9 cellular contexts compared by ENCODE assay signal in the genomic region with DNA sequence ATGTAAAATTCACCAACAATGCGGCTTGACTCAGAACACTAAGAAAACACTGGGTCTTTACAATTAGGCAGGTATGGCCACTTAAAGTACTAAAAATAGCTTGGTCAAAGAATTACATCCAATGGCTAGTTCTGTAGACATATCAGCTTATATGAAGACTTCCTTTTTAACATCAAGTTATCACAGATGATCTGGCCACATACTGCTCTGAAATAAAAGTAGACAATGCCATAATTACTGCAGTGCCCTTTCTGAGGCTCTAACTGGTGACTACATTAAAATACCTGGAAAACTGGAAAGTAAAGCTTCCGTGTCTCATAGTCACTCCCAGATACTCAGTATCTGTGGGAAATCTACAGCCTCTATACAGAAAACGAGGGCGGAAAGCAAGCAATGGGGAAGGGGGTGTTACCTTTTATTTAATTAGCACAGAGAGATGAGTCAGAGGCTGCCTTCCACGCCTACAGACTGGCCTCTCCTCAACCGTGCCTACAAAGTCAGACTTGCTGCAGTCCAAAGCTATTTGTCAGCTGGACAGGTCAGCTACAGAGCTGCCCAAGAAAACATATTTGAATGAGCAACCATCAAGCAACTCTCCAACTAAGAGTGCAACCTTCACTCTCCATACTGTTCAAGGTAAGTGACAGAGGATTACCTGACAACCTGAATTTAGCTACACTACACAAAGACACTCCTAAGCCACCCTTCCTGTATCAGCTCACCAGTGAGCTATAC. TPM values are rescaled to one million over a fixed set of nuclear protein-coding genes. Genes with fewer than 3 reads are reported as not detected.
DNase-seq lines count a peak whose midpoint lies in the region; ATAC-seq, FAIRE-seq and TF ChIP-seq lines count a peak whose summit lies in the region.
"Had no signal": no experiment of that assay in that cellular context is flagged by ENCODE, and none has a peak within 500 bp of the region (broad histone marks: within the 10 kb centered on the region; RNA-seq: fewer than 3 reads in every experiment).

No MANE protein-coding gene starts in this region.

- H3K4me3 ChIP-seq in A549 (no peak overlapping the region), OCI-LY1 (ENCODE audit: low read depth, low read length, poor library complexity, severe bottlenecking) (peak overlapping the region; percentile 0), retinal pigment epithelial cell (ENCODE audit: low read length) (peak overlapping the region; percentile 12), kidney (ENCODE audit: low read length in 2 of 2) (no peak overlapping the region)
- H3K4me3 ChIP-seq: ovary had no signal

- intact Hi-C loops in head of caudate nucleus (cut with DNase I): no loop called here
- intact Hi-C loops in kidney (cut with DNase I): no loop called here

- peaks cover 73% of the 10 kb centered on the region for H3K4me1 Mint-ChIP-seq in activated naive CD4-positive, alpha-beta T cell treated with anti-CD3 and anti-CD28 coated beads, Interleukin-2, amount 10 ng/mL, durations not matched to agents 7 days and 5 days

- TF ChIP-seq POLR2A in A549 (IDR thresholded peaks at IDR 0.05; ENCODE audit: low read length): no peak

- H3K9me3 ChIP-seq in A549 (peaks cover 16% of the 10 kb centered on the region; the same call in 2 of the 3 replicates), OCI-LY1 (ENCODE audit: low read length) (peaks cover 15% of the 10 kb centered on the region), kidney (ENCODE audit: control insufficient read depth in 1 of 2, low read length in 2 of 2) (peaks cover 0 to 5% of the 10 kb centered on the region in 2 donors)
- H3K9me3 ChIP-seq: ovary had no signal

- ATAC-seq in A549 (peak; percentile 93 to 96), GM18870 (IDR thresholded peaks at IDR 0.05; ENCODE audit: unreplicated experiment) (peak; percentile 81), HG03139 (IDR thresholded peaks at IDR 0.05; ENCODE audit: unreplicated experiment) (peak; percentile 76)

- POLR2A ChIA-PET in A549 (lab: Yijun Ruan, JAX): interaction anchor here (0.9 to 2.3 kb wide), 3 partner anchors 9 to 121 kb away, joined by 3 to 22 read pairs (median 5); a partner anchor contains a TSS

- WGBS in A549 (ENCODE audit: missing lambda C conversion rate): 25% methylated on average over 6 of the region's 6 CpGs

- peaks cover 63% of the 10 kb centered on the region for H3K36me3 Mint-ChIP-seq in activated naive CD4-positive, alpha-beta T cell treated with anti-CD3 and anti-CD28 coated beads, Interleukin-2, amount 10 ng/mL, durations not matched to agents 7 days and 5 days

- TF ChIP-seq CTCF in A549 (IDR thresholded peaks at IDR 0.05) (no peak), OCI-LY1 (IDR thresholded peaks at IDR 0.05; ENCODE audit: low read length) (no peak), retinal pigment epithelial cell (conservative IDR thresholded peaks at IDR 0.05; ENCODE audit: low read depth, low read length) (no peak), kidney (IDR thresholded peaks at IDR 0.05; ENCODE audit: borderline replicate concordance, extremely low read depth, insufficient read depth) (no peak)

- H3K9me2 ChIP-seq in OCI-LY1 (ENCODE audit: low read depth, low read length): no peaks in the 10 kb centered on the region

- TF ChIP-seq EP300 in A549 (IDR thresholded peaks at IDR 0.05): no peak

- no peak overlapping the region for H2AFZ ChIP-seq in OCI-LY1 (ENCODE audit: low read length)

- H3K27ac ChIP-seq in A549 (peak overlapping the region; percentile 14 to 60; a peak in 3 of 6 replicates), OCI-LY1 (ENCODE audit: low read depth, low read length, poor library complexity, severe bottlenecking) (peak overlapping the region; percentile 53), kidney (ENCODE audit: low read depth in 2 of 2, low read length in 2 of 2) (no peak overlapping the region)

- FAIRE-seq in A549 (lab: Jason Lieb, UNC) (no peak), kidney (lab: Jason Lieb, UNC) (no peak)

- H3K4me3 Mint-ChIP-seq in activated naive CD4-positive, alpha-beta T cell treated with anti-CD3 and anti-CD28 coated beads, Interleukin-2, amount 10 ng/mL, durations not matched to agents 7 days and 5 days: peak overlapping the region; percentile 15

- H4K20me1 ChIP-seq in OCI-LY1 (ENCODE audit: insufficient read depth, low read length): no peaks in the 10 kb centered on the region

- CTCF ChIA-PET in A549 (lab: Yijun Ruan, JAX): interaction anchor here (0.7 to 2.4 kb wide), 5 partner anchors 60 to 572 kb away, joined by 3 to 11 read pairs (median 3); no protein-coding TSS in a partner anchor
- CTCF ChIA-PET in activated naive CD4-positive, alpha-beta T cell treated with anti-CD3 and anti-CD28 coated beads, Interleukin-2, amount 10 ng/mL, durations not matched to agents 7 days and 5 days (lab: Charles Lee): interaction anchor here (1.5 to 1.8 kb wide), 3 partner anchors 29 to 155 kb away, joined by 3 to 5 read pairs (median 5); no protein-coding TSS in a partner anchor

- no peaks in the 10 kb centered on the region for H3K27me3 ChIP-seq in OCI-LY1 (ENCODE audit: insufficient read depth, low read length)
- H3K27me3 ChIP-seq: ovary had no signal

- TF ChIP-seq RAD21 in A549 (conservative IDR thresholded peaks at IDR 0.05 in 1 of 2, IDR thresholded peaks at IDR 0.05 in 1 of 2): no peak

- H3K9ac ChIP-seq in OCI-LY1 (ENCODE audit: low read length) (no peak overlapping the region), kidney (ENCODE audit: low read length in 2 of 2) (no peak overlapping the region)

- H3K36me3 ChIP-seq in OCI-LY1 (ENCODE audit: insufficient read depth, low read length): peaks cover 70% of the 10 kb centered on the region
- H3K36me3 ChIP-seq in kidney (ENCODE audit: control insufficient read depth in 1 of 2, insufficient read depth in 2 of 2, low read length in 2 of 2): no peaks in the 10 kb centered on the region
- H3K36me3 ChIP-seq: ovary had no signal

- DNase-seq in A549 (ENCODE audit: low read depth in 1 of 2, low spot score in 1 of 2): peak; percentile 42 to 70
- DNase-seq in activated naive CD4-positive, alpha-beta T cell treated with anti-CD3 and anti-CD28 coated beads, Interleukin-2, amount 10 ng/mL, durations not matched to agents 7 days and 5 days: peak; percentile 53
- DNase-seq in head of caudate nucleus: peak in 25 of 42 donors; percentile 19 to 86 (median 48)
- DNase-seq in retinal pigment epithelial cell (ENCODE audit: low read depth): peak; percentile 84
- DNase-seq in kidney: no peak

- H3K9me3 Mint-ChIP-seq in activated naive CD4-positive, alpha-beta T cell treated with anti-CD3 and anti-CD28 coated beads, Interleukin-2, amount 10 ng/mL, durations not matched to agents 7 days and 5 days: peaks cover 14% of the 10 kb centered on the region

- no peaks in the 10 kb centered on the region for H3F3A ChIP-seq in OCI-LY1 (ENCODE audit: insufficient read depth, low read length)

- no peaks in the 10 kb centered on the region for H3K27me3 Mint-ChIP-seq in activated naive CD4-positive, alpha-beta T cell treated with anti-CD3 and anti-CD28 coated beads, Interleukin-2, amount 10 ng/mL, durations not matched to agents 7 days and 5 days

- H3K4me1 ChIP-seq in A549 (peaks cover 21% of the 10 kb centered on the region), OCI-LY1 (ENCODE audit: insufficient read depth, low read length, severe bottlenecking) (peaks cover 50% of the 10 kb centered on the region), kidney (ENCODE audit: control insufficient read depth in 1 of 2, insufficient read depth in 1 of 2, low read depth in 1 of 2, low read length in 2 of 2) (peaks cover 3 to 5% of the 10 kb centered on the region in 2 donors)

- H3K79me2 ChIP-seq in OCI-LY1 (ENCODE audit: insufficient read depth, low read length): peaks cover 94% of the 10 kb centered on the region

- H3K27ac Mint-ChIP-seq in activated naive CD4-positive, alpha-beta T cell treated with anti-CD3 and anti-CD28 coated beads, Interleukin-2, amount 10 ng/mL, durations not matched to agents 7 days and 5 days: peak overlapping the region; percentile 84

- H3K4me2 ChIP-seq in A549 (peak overlapping the region; percentile 52), OCI-LY1 (ENCODE audit: low read length) (peak overlapping the region; percentile 4; the same call in 1 of the 2 replicates)

TF ChIP-seq in A549, 52 proteins besides CTCF, POLR2A, EP300 and RAD21:
- TF ChIP-seq FOSL2 (IDR thresholded peaks at IDR 0.05) (peak; percentile 29; the same call in 1 of the 2 replicates), FOSL2 (CRISPR knock-in tag; IDR thresholded peaks at IDR 0.05) (peak; percentile 42), CHD2 (IDR thresholded peaks at IDR 0.05; ENCODE audit: low read length, partially characterized antibody) (no peak)

RNA-seq across cellular contexts. Expression of a gene that starts 8.7 kb away (rescaled TPM):
- polyA plus RNA-seq in A549 (2011; rRNA removed): 13.4 and 16.9 TPM in 2 replicates
- polyA plus RNA-seq in A549 (2012; cell fraction: cytosol; rRNA removed): 1.9 and 2.4 TPM in 2 replicates
- 1.7 and 2.2 TPM in 2 replicates for polyA plus RNA-seq in A549 (2012; cell fraction: nucleus; rRNA removed)
- polyA plus RNA-seq in A549 (2017; fragmentation: RNase III; extraction: RNeasy Plus Mini Kit Qiagen cat#74134 plus additional on column Dnase treatment): 5.4 to 7.0 TPM (median 6.7 TPM) in 3 replicates
- polyA minus RNA-seq in A549 (2011; rRNA and poly(A)+ RNA removed): 23.8 and 28.3 TPM in 2 replicates
- total RNA-seq in kidney: 23.8 TPM
- polyA plus RNA-seq in kidney (ENCODE audit: insufficient read depth, low read depth, low replicate concordance): 3.9 TPM

Comparison
In these comparisons a context has a peak if more than half of its experiments do, and no peak if none do; other contexts are left out.
1. H3K27ac ChIP-seq: peak in A549 (2 of 2) and OCI-LY1 (single experiment); none in kidney (0 of 2).
2. H3K4me3 ChIP-seq: peak in OCI-LY1 (single experiment) and retinal pigment epithelial cell (single experiment); none in A549 (single experiment) and kidney (0 of 2).
3. Peak in every context shown above with its lines, with median percentiles within 50 percentile points of each other: ATAC-seq.